ENCODE assay signal across 23 cellular contexts in genomic region chr9:112884721-112885120, GRCh38. TPM values are rescaled to one million over a fixed set of nuclear protein-coding genes. Genes with fewer than 3 reads are reported as not detected.
"Had no signal": no experiment of that assay in that cellular context is flagged by ENCODE, and none has a peak within 500 bp of the region (broad histone marks: within the 10 kb centered on the region; RNA-seq: fewer than 3 reads in every experiment).

No MANE protein-coding gene starts in this region.

- H3K4me3 ChIP-seq: adrenal gland, body of pancreas, colonic mucosa, gastroesophageal sphincter, heart right ventricle, tibial artery, uterus had no signal

- H3K27ac Mint-ChIP-seq: activated naive CD4-positive, alpha-beta T cell treated with anti-CD3 and anti-CD28 coated beads, Interleukin-2, amount 50 U/mL, for 24 hours; naive thymus-derived CD8-positive, alpha-beta T cell; stimulated activated naive B cell treated with anti-CD40 and anti-IgM and Interleukin-4, amounts not matched to agents 10 μg/mL and 1 μg/mL and 100 μg/mL, for 72 hours had no signal

- DNase-seq: activated CD4-positive, alpha-beta T cell treated with anti-CD3 and anti-CD28 coated beads for 1 hour; activated CD4-positive, alpha-beta T cell treated with anti-CD3 and anti-CD28 coated beads, Interleukin-2, amount 50 U/mL, for 4 hours; activated effector memory CD4-positive, alpha-beta T cell treated with Interleukin-2 at 50 U/mL for 16 hours; activated T-cell treated with anti-CD3 and anti-CD28 coated beads, Interleukin-2, amount 50 U/mL, for 4 hours; adrenal gland; body of pancreas; central memory CD4-positive, alpha-beta T cell; colonic mucosa; effector CD4-positive, alpha-beta T cell; heart right ventricle; naive thymus-derived CD8-positive, alpha-beta T cell; posterior cingulate gyrus; stimulated activated CD4-positive, alpha-beta T cell treated with anti-CD3 and anti-CD28 coated beads, Interleukin-2, amount 100 ng/mL, for 48 hours; stimulated activated naive B cell treated with anti-CD40 and anti-IgM and Interleukin-4, amounts not matched to agents 10 μg/mL and 1 μg/mL and 100 μg/mL, for 72 hours; T-helper 9 cell; tibial artery; uterus had no signal

- ATAC-seq: activated T-cell treated with anti-CD3 and anti-CD28 coated beads, Interleukin-2, amount 50 U/mL, for 4 hours; body of pancreas; gastroesophageal sphincter; heart right ventricle; naive thymus-derived CD8-positive, alpha-beta T cell; stimulated activated naive B cell treated with anti-CD40 and anti-IgM and Interleukin-4, amounts not matched to agents 10 μg/mL and 1 μg/mL and 100 μg/mL, for 72 hours had no signal

- H3K27me3 ChIP-seq: adrenal gland, body of pancreas, colonic mucosa, uterus had no signal

- H3K9me3 Mint-ChIP-seq: activated naive CD4-positive, alpha-beta T cell treated with anti-CD3 and anti-CD28 coated beads, Interleukin-2, amount 50 U/mL, for 24 hours; activated T-cell treated with anti-CD3 and anti-CD28 coated beads, Interleukin-2, amount 50 U/mL, for 4 hours; stimulated activated naive B cell treated with anti-CD40 and anti-IgM and Interleukin-4, amounts not matched to agents 10 μg/mL and 1 μg/mL and 100 μg/mL, for 72 hours had no signal

- FAIRE-seq: endothelial cell of umbilical vein, islet of Langerhans had no signal

- H3K4me1 Mint-ChIP-seq: activated naive CD4-positive, alpha-beta T cell treated with anti-CD3 and anti-CD28 coated beads, Interleukin-2, amount 50 U/mL, for 24 hours; stimulated activated naive B cell treated with anti-CD40 and anti-IgM and Interleukin-4, amounts not matched to agents 10 μg/mL and 1 μg/mL and 100 μg/mL, for 72 hours had no signal

- H3K9me3 ChIP-seq: adrenal gland, body of pancreas, colonic mucosa, gastroesophageal sphincter, heart right ventricle, neutrophil, tibial artery, uterus had no signal

- H3K4me1 ChIP-seq: adrenal gland, body of pancreas, colonic mucosa, gastroesophageal sphincter, heart right ventricle, uterus had no signal

- H3K36me3 ChIP-seq: adrenal gland, colonic mucosa, neutrophil, uterus had no signal

- H3K4me3 Mint-ChIP-seq: activated naive CD4-positive, alpha-beta T cell treated with anti-CD3 and anti-CD28 coated beads, Interleukin-2, amount 50 U/mL, for 24 hours; activated T-cell treated with anti-CD3 and anti-CD28 coated beads, Interleukin-2, amount 50 U/mL, for 4 hours; naive thymus-derived CD8-positive, alpha-beta T cell; stimulated activated naive B cell treated with anti-CD40 and anti-IgM and Interleukin-4, amounts not matched to agents 10 μg/mL and 1 μg/mL and 100 μg/mL, for 72 hours had no signal

- H3K27ac ChIP-seq: adrenal gland, body of pancreas, colonic mucosa, gastroesophageal sphincter, heart right ventricle, neutrophil, tibial artery, uterus had no signal

RNA-seq across cellular contexts. Expression of gene SLC46A2, which starts 6.0 kb away (rescaled TPM):
- total RNA-seq: activated T-cell treated with anti-CD3 and anti-CD28 coated beads, Interleukin-2, amount 50 U/mL, for 4 hours; colonic mucosa; endothelial cell of umbilical vein; lung microvascular endothelial cell; naive thymus-derived CD8-positive, alpha-beta T cell; uterus had no signal
- polyA plus RNA-seq: endothelial cell of umbilical vein had no signal
